ENCODE assay signal across 21 cellular contexts in the genomic region with DNA sequence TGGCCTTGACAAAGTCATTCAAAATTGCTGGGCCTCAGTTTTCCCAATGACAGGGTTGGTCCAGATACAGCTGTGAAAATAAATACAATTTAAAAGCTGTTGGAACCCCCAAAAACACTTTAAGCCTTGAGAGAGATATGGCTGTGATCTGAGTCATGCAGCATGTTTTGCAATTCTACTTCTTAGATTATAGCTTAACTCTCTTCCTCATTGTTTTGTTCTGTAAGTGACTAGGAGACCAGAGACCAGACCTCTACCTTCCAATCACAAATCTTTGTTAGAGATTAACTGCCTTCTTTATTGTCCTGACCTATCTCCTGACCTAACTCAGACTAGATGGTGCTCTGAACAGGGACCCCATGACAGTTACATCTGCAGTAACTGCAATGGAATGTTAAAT.
DNase-seq lines count a peak whose midpoint lies in the region; ATAC-seq and TF ChIP-seq lines count a peak whose summit lies in the region.
"Had no signal": no experiment of that assay in that cellular context is flagged by ENCODE, and none has a peak within 500 bp of the region (broad histone marks: within the 10 kb centered on the region; RNA-seq: fewer than 3 reads in every experiment).

No MANE protein-coding gene starts in this region.

- H3K27ac ChIP-seq in iPS-18a (ENCODE audit: low read length) (no peak overlapping the region), upper lobe of right lung (no peak overlapping the region), H9 (ENCODE audit: insufficient read length, low read depth, low read length) (no peak overlapping the region)
- H3K27ac ChIP-seq: gastroesophageal sphincter, thyroid gland had no signal

- TF ChIP-seq CTCF in upper lobe of right lung (IDR thresholded peaks at IDR 0.05) (no peak), H9 (conservative IDR thresholded peaks at IDR 0.05) (no peak)

- no peak overlapping the region for H4K91ac ChIP-seq in H9 (ENCODE audit: insufficient read length, low read depth, low read length)

- peak overlapping the region in 1 of 3 experiments; percentile 28; a peak in 2 of 7 replicates for H3K27ac Mint-ChIP-seq in H9
- H3K27ac Mint-ChIP-seq in naive thymus-derived CD8-positive, alpha-beta T cell = no peak overlapping the region
- H3K27ac Mint-ChIP-seq: activated CD8-positive, alpha-beta T cell treated with anti-CD3 and anti-CD28 coated beads for 36 hours; activated naive CD4-positive, alpha-beta T cell treated with anti-CD3 and anti-CD28 coated beads, Interleukin-2, amount 10 ng/mL, durations not matched to agents 7 days and 5 days; activated T-cell treated with anti-CD3 and anti-CD28 coated beads, Interleukin-2, amount 50 U/mL, for 24 hours; stimulated activated naive B cell treated with anti-CD40 and anti-IgM and Interleukin-4, amounts not matched to agents 10 μg/mL and 1 μg/mL and 100 μg/mL, for 72 hours had no signal

- H4K20me1 ChIP-seq in H9 (ENCODE audit: control insufficient read depth, insufficient read depth, insufficient read length) = no peaks in the 10 kb centered on the region

- H3K36me3 ChIP-seq in adipocyte (ENCODE audit: control insufficient read depth, insufficient read depth, low read length, severe bottlenecking) (no peaks in the 10 kb centered on the region), iPS-18a (ENCODE audit: control insufficient read depth, low read depth, low read length) (no peaks in the 10 kb centered on the region), upper lobe of right lung (no peaks in the 10 kb centered on the region)

- no peak overlapping the region for H2AFZ ChIP-seq in H9 (ENCODE audit: low read length)

- no peaks in the 10 kb centered on the region for H3K36me3 Mint-ChIP-seq in H9 (ENCODE audit: insufficient read depth in 1 of 3, low read depth in 3 of 3)
- no peaks in the 10 kb centered on the region for H3K36me3 Mint-ChIP-seq in naive thymus-derived CD8-positive, alpha-beta T cell
- H3K36me3 Mint-ChIP-seq: activated naive CD4-positive, alpha-beta T cell treated with anti-CD3 and anti-CD28 coated beads, Interleukin-2, amount 10 ng/mL, durations not matched to agents 7 days and 5 days; stimulated activated naive B cell treated with anti-CD40 and anti-IgM and Interleukin-4, amounts not matched to agents 10 μg/mL and 1 μg/mL and 100 μg/mL, for 72 hours had no signal

- H2BK5ac ChIP-seq in H9 (ENCODE audit: insufficient read length, low read length) = no peak overlapping the region

- H3K79me2 ChIP-seq in H9 (ENCODE audit: insufficient read depth, low read length) = no peaks in the 10 kb centered on the region

- POLR2A ChIA-PET in naive thymus-derived CD8-positive, alpha-beta T cell (lab: Charles Lee) = no interaction called here

- no peak overlapping the region for H2BK120ac ChIP-seq in H9 (ENCODE audit: low read depth, low read length, poor library complexity, severe bottlenecking)

- no peak overlapping the region for H3K18ac ChIP-seq in H9 (ENCODE audit: insufficient read length, low read depth, low read length)

- H3K27me3 Mint-ChIP-seq in H9 (ENCODE audit: low read depth) = no peaks in the 10 kb centered on the region
- peaks cover 10 to 22% (median 19%) of the 10 kb centered on the region in 5 donors for H3K27me3 Mint-ChIP-seq in naive thymus-derived CD8-positive, alpha-beta T cell

- H4K8ac ChIP-seq in H9 (replicated peaks; ENCODE audit: insufficient read length, low read depth, low read length) = no peak overlapping the region

- H3K4me3 ChIP-seq in adipocyte (ENCODE audit: low read length) (no peak overlapping the region), iPS-18a (ENCODE audit: low read length) (peak overlapping the region; percentile 15), upper lobe of right lung (no peak overlapping the region)
- H3K4me3 ChIP-seq: gastroesophageal sphincter, thyroid gland had no signal

- H2AK5ac ChIP-seq in H9 (ENCODE audit: insufficient read length, low read length) = no peak overlapping the region

- H3K23me2 ChIP-seq in H9 (ENCODE audit: insufficient read length, low read depth, low read length, poor library complexity, severe bottlenecking) = no peaks in the 10 kb centered on the region

- no peak overlapping the region for H3K4me3 Mint-ChIP-seq in H9
- no peak overlapping the region for H3K4me3 Mint-ChIP-seq in naive thymus-derived CD8-positive, alpha-beta T cell
- H3K4me3 Mint-ChIP-seq: activated CD8-positive, alpha-beta T cell treated with anti-CD3 and anti-CD28 coated beads for 36 hours; activated naive CD4-positive, alpha-beta T cell treated with anti-CD3 and anti-CD28 coated beads, Interleukin-2, amount 10 ng/mL, durations not matched to agents 7 days and 5 days; activated T-cell treated with anti-CD3 and anti-CD28 coated beads, Interleukin-2, amount 50 U/mL, for 24 hours; stimulated activated naive B cell treated with anti-CD40 and anti-IgM and Interleukin-4, amounts not matched to agents 10 μg/mL and 1 μg/mL and 100 μg/mL, for 72 hours had no signal

- H3T11ph ChIP-seq in H9 (ENCODE audit: low read length) = no peak overlapping the region

- H3K56ac ChIP-seq in H9 (ENCODE audit: insufficient read length, low read depth, low read length) = no peak overlapping the region

- no peak overlapping the region for H3K4ac ChIP-seq in H9 (ENCODE audit: low read depth, low read length)

- H3K14ac ChIP-seq in H9 (ENCODE audit: insufficient read depth, low read length) = no peak overlapping the region

- H3K9ac ChIP-seq in adipocyte (ENCODE audit: low read length) = no peak overlapping the region
- H3K9ac ChIP-seq in iPS-18a (ENCODE audit: low read length) = no peak overlapping the region
- no peak overlapping the region for H3K9ac ChIP-seq in H9 (ENCODE audit: extremely low read depth, insufficient read length, low read length)

- no peaks in the 10 kb centered on the region for H3K9me3 ChIP-seq in adipocyte (ENCODE audit: control insufficient read depth, low read length)
- no peaks in the 10 kb centered on the region for H3K9me3 ChIP-seq in iPS-18a (ENCODE audit: control insufficient read depth, low read depth, low read length)
- H3K9me3 ChIP-seq in upper lobe of right lung = no peaks in the 10 kb centered on the region
- no peaks in the 10 kb centered on the region for H3K9me3 ChIP-seq in H9 (ENCODE audit: control insufficient read depth, low read depth, low read length)
- H3K9me3 ChIP-seq: gastroesophageal sphincter, thyroid gland had no signal

- no peaks in the 10 kb centered on the region for H3K9me3 Mint-ChIP-seq in H9
- no peaks in the 10 kb centered on the region for H3K9me3 Mint-ChIP-seq in naive thymus-derived CD8-positive, alpha-beta T cell
- H3K9me3 Mint-ChIP-seq: activated CD8-positive, alpha-beta T cell treated with anti-CD3 and anti-CD28 coated beads for 36 hours; activated naive CD4-positive, alpha-beta T cell treated with anti-CD3 and anti-CD28 coated beads, Interleukin-2, amount 10 ng/mL, durations not matched to agents 7 days and 5 days; activated T-cell treated with anti-CD3 and anti-CD28 coated beads, Interleukin-2, amount 50 U/mL, for 24 hours; stimulated activated naive B cell treated with anti-CD40 and anti-IgM and Interleukin-4, amounts not matched to agents 10 μg/mL and 1 μg/mL and 100 μg/mL, for 72 hours had no signal

- no peaks in the 10 kb centered on the region for H3K27me3 ChIP-seq in adipocyte (replicated peaks; ENCODE audit: control insufficient read depth, insufficient read depth, low read length)
- H3K27me3 ChIP-seq in iPS-18a (ENCODE audit: control insufficient read depth, insufficient read depth, low read length) = no peaks in the 10 kb centered on the region
- H3K27me3 ChIP-seq in upper lobe of right lung = no peaks in the 10 kb centered on the region
- H3K27me3 ChIP-seq in H9 (ENCODE audit: insufficient read depth, low read length) = no peaks in the 10 kb centered on the region
- H3K27me3 ChIP-seq: gastroesophageal sphincter, thyroid gland had no signal

- DNase-seq in LHCN-M2 (ENCODE audit: low read depth) = peak; percentile 43
- peak; percentile 69 for DNase-seq in adipocyte (ENCODE audit: low read depth)
- no peak for DNase-seq in upper lobe of right lung
- DNase-seq in H9 = no peak
- DNase-seq in naive thymus-derived CD8-positive, alpha-beta T cell = no peak
- no peak for DNase-seq in activated naive CD4-positive, alpha-beta T cell (lab: John Stamatoyannopoulos, UW)
- DNase-seq: activated CD8-positive, alpha-beta T cell treated with anti-CD3 and anti-CD28 coated beads for 36 hours; activated naive CD4-positive, alpha-beta T cell treated with anti-CD3 and anti-CD28 coated beads, Interleukin-2, amount 10 ng/mL, durations not matched to agents 7 days and 5 days; activated T-cell treated with anti-CD3 and anti-CD28 coated beads, Interleukin-2, amount 50 U/mL, for 24 hours; AML-193; NCI-H1436 treated with DMSO at 0.1 percent for 48 hours; NCI-H2171 treated with DMSO at 0.1 percent for 48 hours; NCI-H748 treated with DMSO at 0.1 percent for 48 hours; nucleus accumbens; PC-3; right cardiac atrium; stimulated activated naive B cell treated with anti-CD40 and anti-IgM and Interleukin-4, amounts not matched to agents 10 μg/mL and 1 μg/mL and 100 μg/mL, for 72 hours; T-helper 2 cell; thyroid gland had no signal

- H3K23ac ChIP-seq in H9 (ENCODE audit: insufficient read length, low read depth, low read length) = no peak overlapping the region

- ATAC-seq in upper lobe of right lung = peak; percentile 27
- ATAC-seq in naive thymus-derived CD8-positive, alpha-beta T cell = no peak
- ATAC-seq: activated CD8-positive, alpha-beta T cell treated with anti-CD3 and anti-CD28 coated beads for 36 hours; gastroesophageal sphincter; PC-3; right cardiac atrium; stimulated activated naive B cell treated with anti-CD40 and anti-IgM and Interleukin-4, amounts not matched to agents 10 μg/mL and 1 μg/mL and 100 μg/mL, for 72 hours had no signal

- no peak overlapping the region for H2BK12ac ChIP-seq in H9 (ENCODE audit: insufficient read length, low read depth, low read length)

- H4K5ac ChIP-seq in H9 (ENCODE audit: insufficient read length, low read depth, low read length) = no peak overlapping the region

- no peaks in the 10 kb centered on the region for H3K79me1 ChIP-seq in H9 (ENCODE audit: insufficient read depth, low read depth, low read length, poor library complexity, severe bottlenecking)

- H3K4me1 ChIP-seq in adipocyte (ENCODE audit: control insufficient read depth, insufficient read depth, low read length) = peaks cover 11% of the 10 kb centered on the region
- peaks cover 26% of the 10 kb centered on the region for H3K4me1 ChIP-seq in iPS-18a (ENCODE audit: control insufficient read depth, low read depth, low read length)
- no peaks in the 10 kb centered on the region for H3K4me1 ChIP-seq in upper lobe of right lung
- H3K4me1 ChIP-seq in H9 (ENCODE audit: insufficient read depth, low read length) = peaks cover 6% of the 10 kb centered on the region; the same call in 1 of the 2 replicates
- H3K4me1 ChIP-seq: gastroesophageal sphincter, thyroid gland had no signal

- H3K4me1 Mint-ChIP-seq in H9 = peaks cover 31 to 33% of the 10 kb centered on the region in 2 experiments
- H3K4me1 Mint-ChIP-seq in naive thymus-derived CD8-positive, alpha-beta T cell = no peaks in the 10 kb centered on the region
- H3K4me1 Mint-ChIP-seq: activated naive CD4-positive, alpha-beta T cell treated with anti-CD3 and anti-CD28 coated beads, Interleukin-2, amount 10 ng/mL, durations not matched to agents 7 days and 5 days; stimulated activated naive B cell treated with anti-CD40 and anti-IgM and Interleukin-4, amounts not matched to agents 10 μg/mL and 1 μg/mL and 100 μg/mL, for 72 hours had no signal

- no peak overlapping the region for H3K4me2 ChIP-seq in H9 (ENCODE audit: insufficient read depth, insufficient read length, low read length)

- intact Hi-C loops in upper lobe of right lung (cut with DNase I) = no loop called here

- no peak overlapping the region for H2BK15ac ChIP-seq in H9 (ENCODE audit: low read depth, low read length)

- H2BK20ac ChIP-seq in H9 (ENCODE audit: low read depth, low read length, poor library complexity, severe bottlenecking) = no peak overlapping the region

Comparison
In these comparisons a context has a peak if more than half of its experiments do, and no peak if none do; other contexts are left out.
1. DNase-seq: peak in LHCN-M2 (single experiment) and adipocyte (single experiment); none in upper lobe of right lung (single experiment), H9 (single experiment), naive thymus-derived CD8-positive, alpha-beta T cell (0 of 10) and activated naive CD4-positive, alpha-beta T cell (0 of 4).